Comparison of ENCODE assay signal across 1 cellular context in the genomic region with DNA sequence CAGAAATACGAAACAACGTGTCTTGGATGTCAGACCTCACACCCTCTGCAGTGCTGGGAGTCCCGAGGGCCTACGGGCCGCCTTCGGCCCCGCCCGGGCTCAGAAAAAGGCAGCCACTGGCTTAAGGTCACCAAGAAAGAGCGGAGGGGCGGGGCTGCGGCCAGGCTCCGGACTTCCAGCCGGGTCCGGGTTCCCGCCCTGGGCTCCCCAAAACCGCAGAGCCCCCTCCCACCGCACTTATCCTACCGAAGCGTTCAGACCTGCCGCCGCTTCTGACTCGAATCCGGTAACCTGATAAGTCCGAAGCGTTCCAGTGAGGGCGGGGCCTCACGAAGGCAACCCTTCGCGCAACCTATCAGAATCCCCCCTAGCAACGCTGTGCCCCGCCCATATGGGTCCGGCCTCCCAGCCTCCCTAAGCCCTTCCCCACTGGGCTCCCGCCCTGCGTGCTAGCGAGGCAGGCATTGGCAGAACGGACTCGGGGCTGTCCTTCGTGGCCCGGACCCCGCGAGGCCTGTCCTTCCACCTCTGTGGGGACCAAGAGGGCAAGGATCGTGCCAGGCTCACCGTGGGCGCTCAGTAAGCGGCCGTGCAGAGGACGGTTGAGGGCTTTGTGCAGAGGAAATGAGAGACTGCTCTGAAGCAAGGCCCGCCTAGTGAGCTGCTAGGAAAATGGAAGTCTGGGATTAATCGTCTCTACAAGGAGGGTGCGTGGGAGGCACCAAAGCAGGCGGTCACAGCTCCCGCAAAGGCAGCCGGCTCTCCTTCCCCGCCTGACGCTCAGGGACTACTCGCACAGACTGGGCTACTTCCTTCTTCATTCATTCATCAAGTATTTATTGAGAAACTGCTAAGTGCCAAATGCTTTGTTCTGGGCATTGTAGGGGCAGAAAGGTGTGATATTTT.
TF ChIP-seq lines count a peak whose summit lies in the region.

A gene (minus strand): TSS at position 296 of the 906 bp plus-strand sequence. CDS start 515 bp downstream, outside the sequence.

TF ChIP-seq in WTC11, 78 proteins besides CTCF, POLR2A, EP300 and RAD21 (continued from another document):
- TF ChIP-seq, protein P1, sequence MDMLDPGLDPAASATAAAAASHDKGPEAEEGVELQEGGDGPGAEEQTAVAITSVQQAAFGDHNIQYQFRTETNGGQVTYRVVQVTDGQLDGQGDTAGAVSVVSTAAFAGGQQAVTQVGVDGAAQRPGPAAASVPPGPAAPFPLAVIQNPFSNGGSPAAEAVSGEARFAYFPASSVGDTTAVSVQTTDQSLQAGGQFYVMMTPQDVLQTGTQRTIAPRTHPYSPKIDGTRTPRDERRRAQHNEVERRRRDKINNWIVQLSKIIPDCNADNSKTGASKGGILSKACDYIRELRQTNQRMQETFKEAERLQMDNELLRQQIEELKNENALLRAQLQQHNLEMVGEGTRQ (CRISPR knock-in tag; IDR thresholded peaks at IDR 0.05): 0 out of 2 replicates have a peak, but pooled peaks have one; percentile 31
- TF ChIP-seq ZNF317 (CRISPR knock-in tag; IDR thresholded peaks at IDR 0.05; ENCODE audit: borderline replicate concordance, low read depth): peak; percentile 38; the same call in 1 of the 2 replicates
- TF ChIP-seq, protein P2, sequence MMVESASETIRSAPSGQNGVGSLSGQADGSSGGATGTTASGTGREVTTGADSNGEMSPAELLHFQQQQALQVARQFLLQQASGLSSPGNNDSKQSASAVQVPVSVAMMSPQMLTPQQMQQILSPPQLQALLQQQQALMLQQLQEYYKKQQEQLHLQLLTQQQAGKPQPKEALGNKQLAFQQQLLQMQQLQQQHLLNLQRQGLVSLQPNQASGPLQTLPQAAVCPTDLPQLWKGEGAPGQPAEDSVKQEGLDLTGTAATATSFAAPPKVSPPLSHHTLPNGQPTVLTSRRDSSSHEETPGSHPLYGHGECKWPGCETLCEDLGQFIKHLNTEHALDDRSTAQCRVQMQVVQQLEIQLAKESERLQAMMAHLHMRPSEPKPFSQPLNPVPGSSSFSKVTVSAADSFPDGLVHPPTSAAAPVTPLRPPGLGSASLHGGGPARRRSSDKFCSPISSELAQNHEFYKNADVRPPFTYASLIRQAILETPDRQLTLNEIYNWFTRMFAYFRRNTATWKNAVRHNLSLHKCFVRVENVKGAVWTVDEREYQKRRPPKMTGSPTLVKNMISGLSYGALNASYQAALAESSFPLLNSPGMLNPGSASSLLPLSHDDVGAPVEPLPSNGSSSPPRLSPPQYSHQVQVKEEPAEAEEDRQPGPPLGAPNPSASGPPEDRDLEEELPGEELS (CRISPR knock-in tag; IDR thresholded peaks at IDR 0.05): peak; percentile 95
- no peak for TF ChIP-seq ZNF263 (CRISPR knock-in tag; IDR thresholded peaks at IDR 0.05; ENCODE audit: low read depth)
- peak; percentile 39; the same call in 1 of the 2 replicates for TF ChIP-seq NR1H2 (CRISPR knock-in tag; IDR thresholded peaks at IDR 0.05)
- 0 out of 2 replicates have a peak, but pooled peaks have one; percentile 48 for TF ChIP-seq RELA (CRISPR knock-in tag; IDR thresholded peaks at IDR 0.05; ENCODE audit: borderline replicate concordance)
- peak; percentile 55; the same call in 1 of the 2 replicates for TF ChIP-seq SMAD4 (CRISPR knock-in tag; IDR thresholded peaks at IDR 0.05)
- TF ChIP-seq, protein P3, sequence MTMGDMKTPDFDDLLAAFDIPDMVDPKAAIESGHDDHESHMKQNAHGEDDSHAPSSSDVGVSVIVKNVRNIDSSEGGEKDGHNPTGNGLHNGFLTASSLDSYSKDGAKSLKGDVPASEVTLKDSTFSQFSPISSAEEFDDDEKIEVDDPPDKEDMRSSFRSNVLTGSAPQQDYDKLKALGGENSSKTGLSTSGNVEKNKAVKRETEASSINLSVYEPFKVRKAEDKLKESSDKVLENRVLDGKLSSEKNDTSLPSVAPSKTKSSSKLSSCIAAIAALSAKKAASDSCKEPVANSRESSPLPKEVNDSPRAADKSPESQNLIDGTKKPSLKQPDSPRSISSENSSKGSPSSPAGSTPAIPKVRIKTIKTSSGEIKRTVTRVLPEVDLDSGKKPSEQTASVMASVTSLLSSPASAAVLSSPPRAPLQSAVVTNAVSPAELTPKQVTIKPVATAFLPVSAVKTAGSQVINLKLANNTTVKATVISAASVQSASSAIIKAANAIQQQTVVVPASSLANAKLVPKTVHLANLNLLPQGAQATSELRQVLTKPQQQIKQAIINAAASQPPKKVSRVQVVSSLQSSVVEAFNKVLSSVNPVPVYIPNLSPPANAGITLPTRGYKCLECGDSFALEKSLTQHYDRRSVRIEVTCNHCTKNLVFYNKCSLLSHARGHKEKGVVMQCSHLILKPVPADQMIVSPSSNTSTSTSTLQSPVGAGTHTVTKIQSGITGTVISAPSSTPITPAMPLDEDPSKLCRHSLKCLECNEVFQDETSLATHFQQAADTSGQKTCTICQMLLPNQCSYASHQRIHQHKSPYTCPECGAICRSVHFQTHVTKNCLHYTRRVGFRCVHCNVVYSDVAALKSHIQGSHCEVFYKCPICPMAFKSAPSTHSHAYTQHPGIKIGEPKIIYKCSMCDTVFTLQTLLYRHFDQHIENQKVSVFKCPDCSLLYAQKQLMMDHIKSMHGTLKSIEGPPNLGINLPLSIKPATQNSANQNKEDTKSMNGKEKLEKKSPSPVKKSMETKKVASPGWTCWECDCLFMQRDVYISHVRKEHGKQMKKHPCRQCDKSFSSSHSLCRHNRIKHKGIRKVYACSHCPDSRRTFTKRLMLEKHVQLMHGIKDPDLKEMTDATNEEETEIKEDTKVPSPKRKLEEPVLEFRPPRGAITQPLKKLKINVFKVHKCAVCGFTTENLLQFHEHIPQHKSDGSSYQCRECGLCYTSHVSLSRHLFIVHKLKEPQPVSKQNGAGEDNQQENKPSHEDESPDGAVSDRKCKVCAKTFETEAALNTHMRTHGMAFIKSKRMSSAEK (CRISPR knock-in tag; IDR thresholded peaks at IDR 0.05; ENCODE audit: borderline replicate concordance): no peak
- no peak for TF ChIP-seq ATF1 (CRISPR knock-in tag; IDR thresholded peaks at IDR 0.05)
- no peak for TF ChIP-seq JUN (CRISPR knock-in tag; IDR thresholded peaks at IDR 0.05)
- peak; percentile 11; the same call in 1 of the 2 replicates for TF ChIP-seq NFE2L1 (CRISPR knock-in tag; IDR thresholded peaks at IDR 0.05)
- TF ChIP-seq NR3C1 (CRISPR knock-in tag; conservative IDR thresholded peaks at IDR 0.05; ENCODE audit: low read depth): no peak
- TF ChIP-seq, protein P4, sequence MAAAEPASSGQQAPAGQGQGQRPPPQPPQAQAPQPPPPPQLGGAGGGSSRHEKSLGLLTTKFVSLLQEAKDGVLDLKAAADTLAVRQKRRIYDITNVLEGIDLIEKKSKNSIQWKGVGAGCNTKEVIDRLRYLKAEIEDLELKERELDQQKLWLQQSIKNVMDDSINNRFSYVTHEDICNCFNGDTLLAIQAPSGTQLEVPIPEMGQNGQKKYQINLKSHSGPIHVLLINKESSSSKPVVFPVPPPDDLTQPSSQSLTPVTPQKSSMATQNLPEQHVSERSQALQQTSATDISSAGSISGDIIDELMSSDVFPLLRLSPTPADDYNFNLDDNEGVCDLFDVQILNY (CRISPR knock-in tag; IDR thresholded peaks at IDR 0.05): peak; percentile 90
- peak; percentile 88; the same call in 1 of the 2 replicates for TF ChIP-seq TP53 (CRISPR knock-in tag; IDR thresholded peaks at IDR 0.05)
- TF ChIP-seq, protein P5, sequence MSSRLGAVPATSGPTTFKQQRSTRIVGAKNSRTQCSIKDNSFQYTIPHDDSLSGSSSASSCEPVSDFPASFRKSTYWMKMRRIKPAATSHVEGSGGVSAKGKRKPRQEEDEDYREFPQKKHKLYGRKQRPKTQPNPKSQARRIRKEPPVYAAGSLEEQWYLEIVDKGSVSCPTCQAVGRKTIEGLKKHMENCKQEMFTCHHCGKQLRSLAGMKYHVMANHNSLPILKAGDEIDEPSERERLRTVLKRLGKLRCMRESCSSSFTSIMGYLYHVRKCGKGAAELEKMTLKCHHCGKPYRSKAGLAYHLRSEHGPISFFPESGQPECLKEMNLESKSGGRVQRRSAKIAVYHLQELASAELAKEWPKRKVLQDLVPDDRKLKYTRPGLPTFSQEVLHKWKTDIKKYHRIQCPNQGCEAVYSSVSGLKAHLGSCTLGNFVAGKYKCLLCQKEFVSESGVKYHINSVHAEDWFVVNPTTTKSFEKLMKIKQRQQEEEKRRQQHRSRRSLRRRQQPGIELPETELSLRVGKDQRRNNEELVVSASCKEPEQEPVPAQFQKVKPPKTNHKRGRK (CRISPR knock-in tag; IDR thresholded peaks at IDR 0.05; ENCODE audit: borderline replicate concordance): no peak
- peak; percentile 81; the same call in 1 of the 2 replicates for TF ChIP-seq FOXP1 (CRISPR knock-in tag; IDR thresholded peaks at IDR 0.05; ENCODE audit: borderline replicate concordance)
- 0 out of 2 replicates have a peak, but pooled peaks have one; percentile 29 for TF ChIP-seq GABPB1 (CRISPR knock-in tag; IDR thresholded peaks at IDR 0.05)
- TF ChIP-seq, protein P6, sequence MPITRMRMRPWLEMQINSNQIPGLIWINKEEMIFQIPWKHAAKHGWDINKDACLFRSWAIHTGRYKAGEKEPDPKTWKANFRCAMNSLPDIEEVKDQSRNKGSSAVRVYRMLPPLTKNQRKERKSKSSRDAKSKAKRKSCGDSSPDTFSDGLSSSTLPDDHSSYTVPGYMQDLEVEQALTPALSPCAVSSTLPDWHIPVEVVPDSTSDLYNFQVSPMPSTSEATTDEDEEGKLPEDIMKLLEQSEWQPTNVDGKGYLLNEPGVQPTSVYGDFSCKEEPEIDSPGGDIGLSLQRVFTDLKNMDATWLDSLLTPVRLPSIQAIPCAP (CRISPR knock-in tag; IDR thresholded peaks at IDR 0.05): peak; percentile 92
- TF ChIP-seq, protein P7, sequence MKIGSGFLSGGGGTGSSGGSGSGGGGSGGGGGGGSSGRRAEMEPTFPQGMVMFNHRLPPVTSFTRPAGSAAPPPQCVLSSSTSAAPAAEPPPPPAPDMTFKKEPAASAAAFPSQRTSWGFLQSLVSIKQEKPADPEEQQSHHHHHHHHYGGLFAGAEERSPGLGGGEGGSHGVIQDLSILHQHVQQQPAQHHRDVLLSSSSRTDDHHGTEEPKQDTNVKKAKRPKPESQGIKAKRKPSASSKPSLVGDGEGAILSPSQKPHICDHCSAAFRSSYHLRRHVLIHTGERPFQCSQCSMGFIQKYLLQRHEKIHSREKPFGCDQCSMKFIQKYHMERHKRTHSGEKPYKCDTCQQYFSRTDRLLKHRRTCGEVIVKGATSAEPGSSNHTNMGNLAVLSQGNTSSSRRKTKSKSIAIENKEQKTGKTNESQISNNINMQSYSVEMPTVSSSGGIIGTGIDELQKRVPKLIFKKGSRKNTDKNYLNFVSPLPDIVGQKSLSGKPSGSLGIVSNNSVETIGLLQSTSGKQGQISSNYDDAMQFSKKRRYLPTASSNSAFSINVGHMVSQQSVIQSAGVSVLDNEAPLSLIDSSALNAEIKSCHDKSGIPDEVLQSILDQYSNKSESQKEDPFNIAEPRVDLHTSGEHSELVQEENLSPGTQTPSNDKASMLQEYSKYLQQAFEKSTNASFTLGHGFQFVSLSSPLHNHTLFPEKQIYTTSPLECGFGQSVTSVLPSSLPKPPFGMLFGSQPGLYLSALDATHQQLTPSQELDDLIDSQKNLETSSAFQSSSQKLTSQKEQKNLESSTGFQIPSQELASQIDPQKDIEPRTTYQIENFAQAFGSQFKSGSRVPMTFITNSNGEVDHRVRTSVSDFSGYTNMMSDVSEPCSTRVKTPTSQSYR (CRISPR knock-in tag; IDR thresholded peaks at IDR 0.05): peak; percentile 82
- no peak for TF ChIP-seq GRHL2 (CRISPR knock-in tag; IDR thresholded peaks at IDR 0.05; ENCODE audit: insufficient replicate concordance, severe bottlenecking)
- peak; percentile 54; the same call in 1 of the 2 replicates for TF ChIP-seq ESRRA (CRISPR knock-in tag; IDR thresholded peaks at IDR 0.05; ENCODE audit: borderline replicate concordance)
- TF ChIP-seq, protein P8, sequence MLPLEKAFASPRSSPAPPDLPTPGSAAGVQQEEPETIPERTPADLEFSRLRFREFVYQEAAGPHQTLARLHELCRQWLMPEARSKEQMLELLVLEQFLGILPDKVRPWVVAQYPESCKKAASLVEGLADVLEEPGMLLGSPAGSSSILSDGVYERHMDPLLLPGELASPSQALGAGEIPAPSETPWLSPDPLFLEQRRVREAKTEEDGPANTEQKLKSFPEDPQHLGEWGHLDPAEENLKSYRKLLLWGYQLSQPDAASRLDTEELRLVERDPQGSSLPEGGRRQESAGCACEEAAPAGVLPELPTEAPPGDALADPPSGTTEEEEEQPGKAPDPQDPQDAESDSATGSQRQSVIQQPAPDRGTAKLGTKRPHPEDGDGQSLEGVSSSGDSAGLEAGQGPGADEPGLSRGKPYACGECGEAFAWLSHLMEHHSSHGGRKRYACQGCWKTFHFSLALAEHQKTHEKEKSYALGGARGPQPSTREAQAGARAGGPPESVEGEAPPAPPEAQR (CRISPR knock-in tag; IDR thresholded peaks at IDR 0.05): no peak
- TF ChIP-seq, protein P9, sequence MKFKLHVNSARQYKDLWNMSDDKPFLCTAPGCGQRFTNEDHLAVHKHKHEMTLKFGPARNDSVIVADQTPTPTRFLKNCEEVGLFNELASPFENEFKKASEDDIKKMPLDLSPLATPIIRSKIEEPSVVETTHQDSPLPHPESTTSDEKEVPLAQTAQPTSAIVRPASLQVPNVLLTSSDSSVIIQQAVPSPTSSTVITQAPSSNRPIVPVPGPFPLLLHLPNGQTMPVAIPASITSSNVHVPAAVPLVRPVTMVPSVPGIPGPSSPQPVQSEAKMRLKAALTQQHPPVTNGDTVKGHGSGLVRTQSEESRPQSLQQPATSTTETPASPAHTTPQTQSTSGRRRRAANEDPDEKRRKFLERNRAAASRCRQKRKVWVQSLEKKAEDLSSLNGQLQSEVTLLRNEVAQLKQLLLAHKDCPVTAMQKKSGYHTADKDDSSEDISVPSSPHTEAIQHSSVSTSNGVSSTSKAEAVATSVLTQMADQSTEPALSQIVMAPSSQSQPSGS (CRISPR knock-in tag; IDR thresholded peaks at IDR 0.05; ENCODE audit: borderline replicate concordance, low read depth): 0 out of 2 replicates have a peak, but pooled peaks have one; percentile 27
- peak; percentile 20; the same call in 1 of the 2 replicates for TF ChIP-seq ZNF121 (CRISPR knock-in tag; IDR thresholded peaks at IDR 0.05)
- no peak for TF ChIP-seq MYBL2 (CRISPR knock-in tag; IDR thresholded peaks at IDR 0.05)
